In the genomic region with DNA sequence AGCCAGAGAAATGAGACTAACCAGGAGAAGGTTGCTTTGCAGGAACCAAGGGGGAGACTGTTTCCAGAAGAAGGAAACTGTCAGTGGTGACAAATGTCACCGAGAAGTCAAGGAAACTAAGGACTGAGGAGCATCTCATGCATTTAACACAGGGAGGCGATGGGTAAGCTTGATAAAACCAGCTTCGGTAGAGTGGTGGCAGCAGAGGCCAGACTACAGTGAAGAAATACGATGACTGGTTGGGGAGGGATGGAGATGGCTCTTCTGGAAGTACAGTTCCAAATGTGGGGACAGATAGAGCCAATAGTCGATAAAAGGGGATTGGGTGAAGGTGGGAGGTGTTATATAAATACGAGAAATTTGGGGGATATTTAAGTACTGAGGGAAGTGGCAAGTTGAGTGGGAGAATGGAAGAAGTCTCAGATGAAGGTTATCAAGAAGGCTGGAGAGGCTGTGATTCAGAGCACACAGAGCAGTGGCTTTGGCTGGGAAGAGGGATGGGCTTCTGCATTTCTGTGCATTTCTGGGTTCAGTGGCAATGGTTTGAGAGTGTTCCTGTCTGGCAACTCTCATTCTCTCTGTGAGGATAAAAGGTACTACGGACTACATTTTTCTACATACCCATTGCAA, we compare ENCODE assay signal across 1 cellular context.
TF ChIP-seq lines count a peak whose summit lies in the region.

No MANE protein-coding gene starts in this region.

TF ChIP-seq in SK-N-SH, 30 proteins besides CTCF, POLR2A, EP300 and RAD21:
- TF ChIP-seq TAF1 (IDR thresholded peaks at IDR 0.05; ENCODE audit: borderline replicate concordance, low read depth, low read length) = no peak
- TF ChIP-seq, protein P1, sequence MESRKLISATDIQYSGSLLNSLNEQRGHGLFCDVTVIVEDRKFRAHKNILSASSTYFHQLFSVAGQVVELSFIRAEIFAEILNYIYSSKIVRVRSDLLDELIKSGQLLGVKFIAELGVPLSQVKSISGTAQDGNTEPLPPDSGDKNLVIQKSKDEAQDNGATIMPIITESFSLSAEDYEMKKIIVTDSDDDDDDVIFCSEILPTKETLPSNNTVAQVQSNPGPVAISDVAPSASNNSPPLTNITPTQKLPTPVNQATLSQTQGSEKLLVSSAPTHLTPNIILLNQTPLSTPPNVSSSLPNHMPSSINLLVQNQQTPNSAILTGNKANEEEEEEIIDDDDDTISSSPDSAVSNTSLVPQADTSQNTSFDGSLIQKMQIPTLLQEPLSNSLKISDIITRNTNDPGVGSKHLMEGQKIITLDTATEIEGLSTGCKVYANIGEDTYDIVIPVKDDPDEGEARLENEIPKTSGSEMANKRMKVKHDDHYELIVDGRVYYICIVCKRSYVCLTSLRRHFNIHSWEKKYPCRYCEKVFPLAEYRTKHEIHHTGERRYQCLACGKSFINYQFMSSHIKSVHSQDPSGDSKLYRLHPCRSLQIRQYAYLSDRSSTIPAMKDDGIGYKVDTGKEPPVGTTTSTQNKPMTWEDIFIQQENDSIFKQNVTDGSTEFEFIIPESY (IDR thresholded peaks at IDR 0.05; ENCODE audit: borderline replicate concordance, low read depth) = no peak
- no peak for TF ChIP-seq GABPA (IDR thresholded peaks at IDR 0.05; ENCODE audit: low read depth)
- no peak for TF ChIP-seq CHD2 (IDR thresholded peaks at IDR 0.05; ENCODE audit: low read length, partially characterized antibody)
- TF ChIP-seq EZH2phosphoT487 (IDR thresholded peaks at IDR 0.05; ENCODE audit: borderline replicate concordance, low read depth) = no peak
- TF ChIP-seq YY1 (IDR thresholded peaks at IDR 0.05; ENCODE audit: low read depth) = no peak
- TF ChIP-seq, protein P2, sequence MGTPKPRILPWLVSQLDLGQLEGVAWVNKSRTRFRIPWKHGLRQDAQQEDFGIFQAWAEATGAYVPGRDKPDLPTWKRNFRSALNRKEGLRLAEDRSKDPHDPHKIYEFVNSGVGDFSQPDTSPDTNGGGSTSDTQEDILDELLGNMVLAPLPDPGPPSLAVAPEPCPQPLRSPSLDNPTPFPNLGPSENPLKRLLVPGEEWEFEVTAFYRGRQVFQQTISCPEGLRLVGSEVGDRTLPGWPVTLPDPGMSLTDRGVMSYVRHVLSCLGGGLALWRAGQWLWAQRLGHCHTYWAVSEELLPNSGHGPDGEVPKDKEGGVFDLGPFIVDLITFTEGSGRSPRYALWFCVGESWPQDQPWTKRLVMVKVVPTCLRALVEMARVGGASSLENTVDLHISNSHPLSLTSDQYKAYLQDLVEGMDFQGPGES (IDR thresholded peaks at IDR 0.05; ENCODE audit: low read depth, low read length) = no peak
- TF ChIP-seq TCF12 (IDR thresholded peaks at IDR 0.05) = no peak
- TF ChIP-seq FOSL2 (IDR thresholded peaks at IDR 0.05; ENCODE audit: borderline replicate concordance, low read depth) = no peak
- TF ChIP-seq RXRA (IDR thresholded peaks at IDR 0.05; ENCODE audit: borderline replicate concordance, low read depth) = no peak
- no peak for TF ChIP-seq GATA2 (CRISPR knock-in tag; IDR thresholded peaks at IDR 0.05)
- TF ChIP-seq TEAD4 (IDR thresholded peaks at IDR 0.05; ENCODE audit: borderline replicate concordance, insufficient read depth) = no peak
